ENCODE assay signal across 14 cellular contexts in the genomic region with DNA sequence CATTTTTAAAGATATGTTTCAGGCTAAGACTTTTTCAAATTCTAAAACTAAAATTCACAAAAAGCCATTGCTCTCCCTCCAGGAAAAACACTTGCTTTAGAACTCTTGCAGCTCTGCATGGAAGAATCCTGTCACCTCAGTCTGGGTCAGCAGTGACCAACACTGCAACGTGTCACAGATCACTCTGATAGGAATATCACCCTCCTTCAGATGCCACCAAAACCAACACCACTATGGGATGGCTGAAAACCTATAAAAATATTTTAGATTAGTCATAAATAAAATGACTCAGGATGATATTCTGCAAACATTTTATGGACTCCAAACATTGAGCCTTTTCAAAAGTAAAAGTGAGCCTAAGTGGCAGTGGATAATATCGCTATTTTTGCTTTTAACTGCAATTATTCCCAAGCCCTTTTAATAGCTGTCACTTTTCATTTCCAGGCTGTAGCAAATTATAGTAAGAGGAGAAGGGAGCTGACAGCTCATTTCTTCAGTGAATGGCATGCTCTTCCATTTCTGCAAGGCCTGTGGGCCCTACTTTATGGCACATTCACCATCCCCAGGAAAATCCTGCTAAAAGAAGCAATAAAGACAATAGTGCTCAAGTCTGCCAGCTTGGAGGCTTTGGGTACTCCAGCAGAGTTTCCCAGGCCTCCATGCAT. TPM values are rescaled to one million over a fixed set of nuclear protein-coding genes. Genes with fewer than 3 reads are reported as not detected.
DNase-seq lines count a peak whose midpoint lies in the region; ATAC-seq and TF ChIP-seq lines count a peak whose summit lies in the region.
"Had no signal": no experiment of that assay in that cellular context is flagged by ENCODE, and none has a peak within 500 bp of the region (broad histone marks: within the 10 kb centered on the region; RNA-seq: fewer than 3 reads in every experiment).

No MANE protein-coding gene starts in this region.

- H3K36me3 ChIP-seq in endodermal cell (ENCODE audit: control insufficient read depth, insufficient read depth, low read length) = peaks cover 52% of the 10 kb centered on the region

- H3K9me3 ChIP-seq in endodermal cell (ENCODE audit: control insufficient read depth, low read length) = no peaks in the 10 kb centered on the region

- H3K36me3 Mint-ChIP-seq in activated CD4-positive, alpha-beta T cell treated with anti-CD3 and anti-CD28 coated beads for 36 hours (ENCODE audit: low read depth) = peaks cover 26% of the 10 kb centered on the region
- peaks cover 30% of the 10 kb centered on the region for H3K36me3 Mint-ChIP-seq in activated CD4-positive, alpha-beta T cell treated with anti-CD3 and anti-CD28 coated beads, Interleukin-2, amount 10 ng/mL, durations not matched to agents 7 days and 5 days (ENCODE audit: low read depth)
- H3K36me3 Mint-ChIP-seq in endodermal cell (ENCODE audit: low read depth) = peaks cover 43% of the 10 kb centered on the region
- H3K36me3 Mint-ChIP-seq in stimulated activated effector memory CD8-positive, alpha-beta T cell treated with anti-CD3 and anti-CD28 coated beads, Interleukin-12 subunit alpha, Interleukin-12 subunit beta, amount 100 ng/mL, for 72 hours = peaks cover 10% of the 10 kb centered on the region
- H3K36me3 Mint-ChIP-seq in HFFc6 (ENCODE audit: low read depth) = 0 out of 2 replicates have a peak, but pooled peaks cover 4% of the 10 kb centered on the region

- H3K4me1 ChIP-seq in endodermal cell (ENCODE audit: control insufficient read depth, insufficient read depth, low read length) = peaks cover 2% of the 10 kb centered on the region

- no peak overlapping the region for H3K27ac Mint-ChIP-seq in activated CD4-positive, alpha-beta T cell treated with anti-CD3 and anti-CD28 coated beads for 36 hours
- H3K27ac Mint-ChIP-seq in activated CD4-positive, alpha-beta T cell treated with anti-CD3 and anti-CD28 coated beads, Interleukin-2, amount 10 ng/mL, durations not matched to agents 7 days and 5 days = no peak overlapping the region
- no peak overlapping the region for H3K27ac Mint-ChIP-seq in endodermal cell
- no peak overlapping the region for H3K27ac Mint-ChIP-seq in stimulated activated effector memory CD8-positive, alpha-beta T cell treated with anti-CD3 and anti-CD28 coated beads, Interleukin-12 subunit alpha, Interleukin-12 subunit beta, amount 100 ng/mL, for 72 hours
- H3K27ac Mint-ChIP-seq in HFFc6 = no peak overlapping the region
- H3K27ac Mint-ChIP-seq: B cell had no signal

- no peak overlapping the region for H3K4me3 ChIP-seq in endodermal cell (ENCODE audit: low read length)
- H3K4me3 ChIP-seq: GM12878, GM23248 had no signal

- ATAC-seq in activated CD4-positive, alpha-beta T cell treated with anti-CD3 and anti-CD28 coated beads for 36 hours = peak; percentile 13
- peak; percentile 65 for ATAC-seq in stimulated activated effector memory CD8-positive, alpha-beta T cell treated with anti-CD3 and anti-CD28 coated beads, Interleukin-12 subunit alpha, Interleukin-12 subunit beta, amount 100 ng/mL, for 72 hours
- ATAC-seq in HG03097 (IDR thresholded peaks at IDR 0.05; ENCODE audit: low FRiP score, unreplicated experiment) = no peak
- ATAC-seq: GM12878 had no signal

- H3K27me3 ChIP-seq in endodermal cell (ENCODE audit: control insufficient read depth, insufficient read depth, low read length, poor library complexity, severe bottlenecking) = no peaks in the 10 kb centered on the region

- TF ChIP-seq CTCF in endodermal cell (conservative IDR thresholded peaks at IDR 0.05) (no peak), HFFc6 (IDR thresholded peaks at IDR 0.05) (no peak)

- intact Hi-C loops in activated CD4-positive, alpha-beta T cell treated with anti-CD3 and anti-CD28 coated beads for 36 hours (cut with DNase I, micrococcal nuclease) = no loop called here

- no peaks in the 10 kb centered on the region for H3K9me3 Mint-ChIP-seq in activated CD4-positive, alpha-beta T cell treated with anti-CD3 and anti-CD28 coated beads for 36 hours (ENCODE audit: low read depth)
- H3K9me3 Mint-ChIP-seq in activated CD4-positive, alpha-beta T cell treated with anti-CD3 and anti-CD28 coated beads, Interleukin-2, amount 10 ng/mL, durations not matched to agents 7 days and 5 days = no peaks in the 10 kb centered on the region
- H3K9me3 Mint-ChIP-seq in endodermal cell = no peaks in the 10 kb centered on the region
- H3K9me3 Mint-ChIP-seq in stimulated activated effector memory CD8-positive, alpha-beta T cell treated with anti-CD3 and anti-CD28 coated beads, Interleukin-12 subunit alpha, Interleukin-12 subunit beta, amount 100 ng/mL, for 72 hours = no peaks in the 10 kb centered on the region
- H3K9me3 Mint-ChIP-seq in HFFc6 = peaks cover 14% of the 10 kb centered on the region
- H3K9me3 Mint-ChIP-seq: CD4-positive, alpha-beta memory T cell had no signal

- no peaks in the 10 kb centered on the region for H3K27me3 Mint-ChIP-seq in activated CD4-positive, alpha-beta T cell treated with anti-CD3 and anti-CD28 coated beads for 36 hours
- H3K27me3 Mint-ChIP-seq in activated CD4-positive, alpha-beta T cell treated with anti-CD3 and anti-CD28 coated beads, Interleukin-2, amount 10 ng/mL, durations not matched to agents 7 days and 5 days = no peaks in the 10 kb centered on the region
- H3K27me3 Mint-ChIP-seq in endodermal cell (ENCODE audit: insufficient read depth) (no peaks in the 10 kb centered on the region), HFFc6 (ENCODE audit: insufficient read depth) (no peaks in the 10 kb centered on the region)
- H3K27me3 Mint-ChIP-seq: B cell; CD4-positive, alpha-beta memory T cell had no signal

- H3K4me3 Mint-ChIP-seq in activated CD4-positive, alpha-beta T cell treated with anti-CD3 and anti-CD28 coated beads for 36 hours = no peak overlapping the region
- no peak overlapping the region for H3K4me3 Mint-ChIP-seq in activated CD4-positive, alpha-beta T cell treated with anti-CD3 and anti-CD28 coated beads, Interleukin-2, amount 10 ng/mL, durations not matched to agents 7 days and 5 days
- H3K4me3 Mint-ChIP-seq in endodermal cell (no peak overlapping the region), HFFc6 (no peak overlapping the region)
- no peak overlapping the region for H3K4me3 Mint-ChIP-seq in stimulated activated effector memory CD8-positive, alpha-beta T cell treated with anti-CD3 and anti-CD28 coated beads, Interleukin-12 subunit alpha, Interleukin-12 subunit beta, amount 100 ng/mL, for 72 hours
- H3K4me3 Mint-ChIP-seq: B cell; CD4-positive, alpha-beta memory T cell had no signal

- no peak overlapping the region for H3K9ac ChIP-seq in endodermal cell (ENCODE audit: extremely low read depth, low read length, poor library complexity, severe bottlenecking)
- H3K9ac ChIP-seq: GM23248 had no signal

- H3K4me1 Mint-ChIP-seq in activated CD4-positive, alpha-beta T cell treated with anti-CD3 and anti-CD28 coated beads for 36 hours = peaks cover 70% of the 10 kb centered on the region
- H3K4me1 Mint-ChIP-seq in activated CD4-positive, alpha-beta T cell treated with anti-CD3 and anti-CD28 coated beads, Interleukin-2, amount 10 ng/mL, durations not matched to agents 7 days and 5 days = peaks cover 24% of the 10 kb centered on the region
- H3K4me1 Mint-ChIP-seq in endodermal cell = peaks cover 9% of the 10 kb centered on the region
- H3K4me1 Mint-ChIP-seq in stimulated activated effector memory CD8-positive, alpha-beta T cell treated with anti-CD3 and anti-CD28 coated beads, Interleukin-12 subunit alpha, Interleukin-12 subunit beta, amount 100 ng/mL, for 72 hours = peaks cover 23% of the 10 kb centered on the region
- H3K4me1 Mint-ChIP-seq in HFFc6 (ENCODE audit: low read depth) = no peaks in the 10 kb centered on the region

- H3K27ac ChIP-seq in endodermal cell (ENCODE audit: low read depth, low read length) = peak overlapping the region; percentile 40
- H3K27ac ChIP-seq: GM23248 had no signal

- CTCF ChIA-PET in activated CD4-positive, alpha-beta T cell treated with anti-CD3 and anti-CD28 coated beads for 36 hours (lab: Charles Lee) = interaction anchor here (1.1 to 1.7 kb wide), 4 partner anchors 10 to 246 kb away, joined by 3 to 6 read pairs (median 3); no protein-coding TSS in a partner anchor
- CTCF ChIA-PET in activated CD4-positive, alpha-beta T cell treated with anti-CD3 and anti-CD28 coated beads, Interleukin-2, amount 10 ng/mL, durations not matched to agents 7 days and 5 days (lab: Charles Lee) = interaction anchor here (0.6 to 1.5 kb wide), 2 partner anchors 12 to 1169 kb away, joined by 3 to 7 read pairs; no protein-coding TSS in a partner anchor

- DNase-seq in activated CD4-positive, alpha-beta T cell treated with anti-CD3 and anti-CD28 coated beads for 36 hours = no peak
- no peak for DNase-seq in activated CD4-positive, alpha-beta T cell treated with anti-CD3 and anti-CD28 coated beads, Interleukin-2, amount 10 ng/mL, durations not matched to agents 7 days and 5 days
- DNase-seq in M059J (ENCODE audit: low read depth) = peak; percentile 57
- DNase-seq in endodermal cell = no peak
- DNase-seq in stimulated activated effector memory CD8-positive, alpha-beta T cell treated with anti-CD3 and anti-CD28 coated beads, Interleukin-12 subunit alpha, Interleukin-12 subunit beta, amount 100 ng/mL, for 72 hours (ENCODE audit: low spot score in 2 of 2) = no peak
- no peak for DNase-seq in HFFc6
- DNase-seq: C1 segment of cervical spinal cord; CD4-positive, alpha-beta memory T cell; DMS79; GM23248; IMR-90 had no signal

- 95 to 100% methylated on average over 1 to 2 of the region's 2 CpGs for WGBS in endodermal cell (ENCODE audit: insufficient coverage in 1 of 2, insufficient read length in 1 of 2), 2 experiments

- POLR2A ChIA-PET in activated CD4-positive, alpha-beta T cell treated with anti-CD3 and anti-CD28 coated beads for 36 hours (lab: Charles Lee) = no interaction called here
- POLR2A ChIA-PET in activated CD4-positive, alpha-beta T cell treated with anti-CD3 and anti-CD28 coated beads, Interleukin-2, amount 10 ng/mL, durations not matched to agents 7 days and 5 days (lab: Charles Lee) = no interaction called here

RNA-seq across cellular contexts. Expression of gene ELMO1, which starts 21.3 kb away (rescaled TPM):
- total RNA-seq in activated CD4-positive, alpha-beta T cell treated with anti-CD3 and anti-CD28 coated beads for 36 hours = 100 to 1,000 TPM in 1 of 2 experiments, 10 to 100 TPM in 1; 96.2 to 173 TPM
- total RNA-seq in activated CD4-positive, alpha-beta T cell treated with anti-CD3 and anti-CD28 coated beads, Interleukin-2, amount 10 ng/mL, durations not matched to agents 7 days and 5 days = 100 to 1,000 TPM in 1 of 2 experiments, 10 to 100 TPM in 1; 99.8 to 142 TPM
- total RNA-seq in M059J (2014; rRNA removed; shearing (Covaris generic)) = 21.7 and 36.3 TPM in 2 replicates
- 100 to 1,000 TPM; 120 to 131 TPM for total RNA-seq in endodermal cell
- polyA plus RNA-seq in endodermal cell (2013, experiment 1 of 2) = 16.6 TPM
- polyA plus RNA-seq in endodermal cell (2013, experiment 2 of 2) = 21.5 TPM
- total RNA-seq in HFFc6 (2021; fragmentation: NEBNext Ultra II Directional; extraction: Animal tissue kit (Norgen Biotek cat#: 25700)) = not detected
- total RNA-seq: GM23248, IMR-90 had no signal
- polyA plus RNA-seq: GM23248 had no signal

Comparison
In these comparisons a context has a peak if more than half of its experiments do, and no peak if none do; other contexts are left out.
1. RNA of gene ELMO1, which starts 21.3 kb away (total RNA-seq): 96.2 to 173 TPM in activated CD4-positive, alpha-beta T cell treated with anti-CD3 and anti-CD28 coated beads for 36 hours, 99.8 to 142 TPM in activated CD4-positive, alpha-beta T cell treated with anti-CD3 and anti-CD28 coated beads, Interleukin-2, amount 10 ng/mL, durations not matched to agents 7 days and 5 days, 120 to 131 TPM in endodermal cell and 21.7 to 36.3 TPM in M059J; not detected in HFFc6; every median in the first group is over 10 times any median in the second.